In the genomic region with DNA sequence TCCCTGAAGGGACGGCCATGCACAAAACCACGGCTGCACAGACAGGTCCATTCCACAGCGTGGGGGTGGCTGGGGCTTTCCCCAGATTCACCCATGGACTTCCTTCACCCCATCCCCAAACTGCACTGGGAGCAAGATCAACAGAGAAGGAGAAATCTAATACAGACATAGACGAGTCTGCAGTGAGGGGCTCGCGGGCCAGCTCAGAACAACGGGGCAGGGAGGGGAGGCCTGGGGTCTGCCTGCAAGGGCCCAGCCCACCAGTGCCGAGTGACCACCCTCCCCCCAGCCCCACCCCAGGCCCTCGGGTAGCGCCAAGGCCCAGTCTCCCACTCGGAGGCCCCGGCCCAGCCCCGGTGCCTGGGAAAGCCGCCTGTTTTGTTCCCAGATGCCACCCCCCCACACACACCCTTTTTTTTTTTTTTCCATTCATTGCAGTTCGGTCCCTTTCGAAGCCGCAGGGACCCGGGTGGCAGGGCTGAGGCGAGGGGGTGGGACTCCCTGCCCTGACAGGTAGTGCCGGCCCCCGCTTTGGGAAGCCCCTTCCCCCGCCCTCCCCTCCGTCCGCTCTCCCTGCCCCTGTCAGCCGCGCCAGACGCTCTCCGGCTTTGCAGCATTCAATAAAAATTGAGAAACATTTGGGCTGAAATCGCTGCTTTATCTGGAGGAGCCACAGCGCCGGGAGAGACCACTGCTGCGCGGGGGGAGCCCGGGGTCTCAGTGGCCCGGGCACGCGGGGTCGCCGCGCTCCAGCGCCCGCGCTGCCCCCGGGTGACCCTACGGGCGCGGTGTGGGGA, we compare ENCODE assay signal across 8 cellular contexts. TPM values are rescaled to one million over a fixed set of nuclear protein-coding genes. Genes with fewer than 3 reads are reported as not detected.
DNase-seq lines count a peak whose midpoint lies in the region; ATAC-seq and TF ChIP-seq lines count a peak whose summit lies in the region.

No MANE protein-coding gene starts in this region.

- DNase-seq in HK-2 (ENCODE audit: unreplicated experiment) (peak; percentile 60), RWPE2 (ENCODE audit: low spot score) (no peak), cardiac fibroblast (ENCODE audit: low read depth in 2 of 2) (peak; percentile 64 to 84), kidney epithelial cell (ENCODE audit: low read depth) (no peak)
- DNase-seq in stimulated activated CD4-positive, alpha-beta T cell treated with anti-CD3 and anti-CD28 coated beads, Interleukin-4, amount 100 ng/mL, for 24 hours: peak; percentile 19

- H3K9me3 ChIP-seq in BLaER1 treated with 17β-estradiol and CSF1 and Interleukin-3, amounts not matched to agents 10 nM and 100 nM (replicated peaks in 1 of 11): no peaks in the 10 kb centered on the region
- no peaks in the 10 kb centered on the region for H3K9me3 ChIP-seq in RWPE2 (ENCODE audit: severe bottlenecking)

- peak overlapping the region; percentile 59 to 77 (median 66) for H3K4me3 ChIP-seq in BLaER1 treated with 17β-estradiol and CSF1 and Interleukin-3, amounts not matched to agents 10 nM and 100 nM
- H3K4me3 ChIP-seq in RWPE2 (ENCODE audit: severe bottlenecking) (peak overlapping the region; percentile 60), cardiac fibroblast (replicated peaks in 1 of 2; ENCODE audit: low read depth in 2 of 2, low read length in 2 of 2) (peak overlapping the region; percentile 30 to 33), kidney epithelial cell (ENCODE audit: low read depth, low read length) (peak overlapping the region; percentile 76)

- H3K4me2 ChIP-seq in BLaER1 treated with 17β-estradiol and CSF1 and Interleukin-3, amounts not matched to agents 10 nM and 100 nM: peak overlapping the region; percentile 87 to 96 (median 92)

- no peaks in the 10 kb centered on the region for H3K36me3 ChIP-seq in BLaER1 treated with 17β-estradiol and CSF1 and Interleukin-3, amounts not matched to agents 10 nM and 100 nM
- H3K36me3 ChIP-seq in RWPE2 (ENCODE audit: low read depth) (no peaks in the 10 kb centered on the region), kidney epithelial cell (ENCODE audit: control insufficient read depth, insufficient read depth, low read length) (no peaks in the 10 kb centered on the region)

- peaks cover 23 to 63% (median 56%) of the 10 kb centered on the region in 11 experiments for H3K27me3 ChIP-seq in BLaER1 treated with 17β-estradiol and CSF1 and Interleukin-3, amounts not matched to agents 10 nM and 100 nM
- H3K27me3 ChIP-seq in RWPE2 (ENCODE audit: insufficient read depth, poor library complexity, severe bottlenecking) (no peaks in the 10 kb centered on the region), kidney epithelial cell (ENCODE audit: control insufficient read depth, insufficient read depth, low read length) (no peaks in the 10 kb centered on the region)

- H4K20me1 ChIP-seq in BLaER1 treated with 17β-estradiol and CSF1 and Interleukin-3, amounts not matched to agents 10 nM and 100 nM: peaks cover 0 to 38% (median 25%) of the 10 kb centered on the region in 11 experiments; a peak in 15 of 22 replicates

- H3K4me1 ChIP-seq in BLaER1 treated with 17β-estradiol and CSF1 and Interleukin-3, amounts not matched to agents 10 nM and 100 nM: peaks cover 42 to 59% (median 51%) of the 10 kb centered on the region in 10 experiments
- H3K4me1 ChIP-seq in RWPE2 (ENCODE audit: insufficient read depth, poor library complexity, severe bottlenecking): peaks cover 6% of the 10 kb centered on the region

- no peak for TF ChIP-seq CTCF in RWPE2 (IDR thresholded peaks at IDR 0.05; ENCODE audit: poor library complexity, severe bottlenecking)
- TF ChIP-seq CTCF in cardiac fibroblast (IDR thresholded peaks at IDR 0.05; ENCODE audit: low read depth, low read length): no peak
- no peak for TF ChIP-seq CTCF in kidney epithelial cell (IDR thresholded peaks at IDR 0.05; ENCODE audit: insufficient read depth, low read length, poor library complexity, severe bottlenecking)

- H3K27ac ChIP-seq in BLaER1 treated with 17β-estradiol and CSF1 and Interleukin-3, amounts not matched to agents 10 nM and 100 nM: peak overlapping the region; percentile 87 to 95 (median 93)
- H3K27ac ChIP-seq in RWPE2 (ENCODE audit: poor library complexity, severe bottlenecking): peak overlapping the region; percentile 47

- ATAC-seq in RWPE2 (ENCODE audit: low read depth) (peak; percentile 27; the same call in 2 of the 3 replicates), HG02759 (IDR thresholded peaks at IDR 0.05; ENCODE audit: unreplicated experiment) (no peak), GM21528 (IDR thresholded peaks at IDR 0.05; ENCODE audit: low FRiP score, unreplicated experiment) (no peak)

- peak overlapping the region; percentile 83 to 97 (median 91) for H3K9ac ChIP-seq in BLaER1 treated with 17β-estradiol and CSF1 and Interleukin-3, amounts not matched to agents 10 nM and 100 nM

RNA-seq across cellular contexts. Expression of a gene that starts 0.6 kb away (rescaled TPM):
- total RNA-seq in kidney epithelial cell: 111 and 143 TPM in 2 replicates

RNA-seq across cellular contexts. Expression of a gene that starts 57.1 kb away (rescaled TPM):
- total RNA-seq in kidney epithelial cell: 2.8 and 4.6 TPM in 2 replicates

Comparison
In these comparisons a context has a peak if more than half of its experiments do, and no peak if none do; other contexts are left out.
1. DNase-seq: peak in HK-2 (single experiment), cardiac fibroblast (2 of 2) and stimulated activated CD4-positive, alpha-beta T cell treated with anti-CD3 and anti-CD28 coated beads, Interleukin-4, amount 100 ng/mL, for 24 hours (single experiment); none in RWPE2 (single experiment) and kidney epithelial cell (single experiment).
2. Peak in every context shown above with its lines, with median percentiles within 50 percentile points of each other: H3K4me3 ChIP-seq.